1 cellular context compared by ENCODE assay signal in genomic region chr10:110774069-110775021, GRCh38.
TF ChIP-seq lines count a peak whose summit lies in the region.

No MANE protein-coding gene starts in this region.

TF ChIP-seq in GM12878, 131 proteins besides CTCF, POLR2A, EP300 and RAD21 (continued from another document):
- TF ChIP-seq BCLAF1 (IDR thresholded peaks at IDR 0.05) (no peak), CREM (IDR thresholded peaks at IDR 0.05; ENCODE audit: low read depth) (peak; percentile 97), RAD51 (IDR thresholded peaks at IDR 0.05) (peak; percentile 74), NRF1 (conservative IDR thresholded peaks at IDR 0.05; ENCODE audit: low read depth, low read length) (no peak), ZNF24 (IDR thresholded peaks at IDR 0.05) (peak; percentile 92), KDM1A (IDR thresholded peaks at IDR 0.05; ENCODE audit: borderline replicate concordance) (no peak), HCFC1 (IDR thresholded peaks at IDR 0.05; ENCODE audit: low read length) (no peak), KAT2A (conservative IDR thresholded peaks at IDR 0.05; ENCODE audit: control insufficient read depth, low read depth, low read length) (no peak), RBBP5 (conservative IDR thresholded peaks at IDR 0.05) (peak; percentile 77; the same call in 1 of the 2 replicates), YBX1 (IDR thresholded peaks at IDR 0.05) (no peak), ZNF592 (IDR thresholded peaks at IDR 0.05) (no peak), ZBTB33 (IDR thresholded peaks at IDR 0.05) (no peak), HDAC6 (IDR thresholded peaks at IDR 0.05; ENCODE audit: unreplicated experiment) (no peak), PRDM15 (CRISPR knock-in tag; IDR thresholded peaks at IDR 0.05) (no peak), NR2C1 (IDR thresholded peaks at IDR 0.05) (peak; percentile 62), JUNB (IDR thresholded peaks at IDR 0.05) (peak; percentile 100), STAT3 (IDR thresholded peaks at IDR 0.05; ENCODE audit: low read depth, low read length) (peak; percentile 100), ETV6 (conservative IDR thresholded peaks at IDR 0.05 in 1 of 2, IDR thresholded peaks at IDR 0.05 in 1 of 2; ENCODE audit: borderline replicate concordance in 1 of 2, low read depth in 1 of 2) (peak in 1 of 2 experiments; percentile 88; a peak in 2 of 4 replicates), CHD2 (IDR thresholded peaks at IDR 0.05; ENCODE audit: borderline replicate concordance, low read depth, low read length) (peak; percentile 91; the same call in 1 of the 2 replicates), STAT1 (conservative IDR thresholded peaks at IDR 0.05) (no peak), IKZF1 (conservative IDR thresholded peaks at IDR 0.05) (peak; percentile 99), BCL11A (IDR thresholded peaks at IDR 0.05; ENCODE audit: low read depth, low read length) (peak; percentile 100), ELK1 (IDR thresholded peaks at IDR 0.05; ENCODE audit: low read depth, low read length) (no peak), SIX5 (IDR thresholded peaks at IDR 0.05; ENCODE audit: low read depth, low read length, severe bottlenecking) (no peak), SREBF1 (IDR thresholded peaks at IDR 0.05; ENCODE audit: low read length) (peak; percentile 91), NR2C2 (IDR thresholded peaks at IDR 0.05; ENCODE audit: borderline replicate concordance, control insufficient read depth, insufficient read length, low read depth) (no peak)
